In genomic region chr5:112024769-112025168, GRCh38 we compare ENCODE assay signal across 22 cellular contexts.
DNase-seq lines count a peak whose midpoint lies in the region; ATAC-seq and TF ChIP-seq lines count a peak whose summit lies in the region.
"Had no signal": no experiment of that assay in that cellular context is flagged by ENCODE, and none has a peak within 500 bp of the region (broad histone marks: within the 10 kb centered on the region; RNA-seq: fewer than 3 reads in every experiment).

No MANE protein-coding gene starts in this region.

- H3K27me3 ChIP-seq in smooth muscle cell (ENCODE audit: low read depth) (no peaks in the 10 kb centered on the region), MM.1S (replicated peaks; ENCODE audit: insufficient read depth, low read length) (no peaks in the 10 kb centered on the region)
- H3K27me3 ChIP-seq: SJSA1 had no signal

- no peaks in the 10 kb centered on the region for H3K79me2 ChIP-seq in smooth muscle cell (ENCODE audit: low read depth)
- H3K79me2 ChIP-seq in MM.1S (ENCODE audit: low read length): no peaks in the 10 kb centered on the region

- no peaks in the 10 kb centered on the region for H3K36me3 Mint-ChIP-seq in HFFc6 (ENCODE audit: low read depth)
- H3K36me3 Mint-ChIP-seq in WTC11: no peaks in the 10 kb centered on the region
- H3K36me3 Mint-ChIP-seq: CD14-positive monocyte had no signal

- H4K20me1 ChIP-seq in smooth muscle cell (ENCODE audit: low read depth): no peaks in the 10 kb centered on the region
- no peaks in the 10 kb centered on the region for H4K20me1 ChIP-seq in MM.1S (ENCODE audit: insufficient read depth, low read length)

- H3K4me2 ChIP-seq in smooth muscle cell: no peak overlapping the region
- no peak overlapping the region for H3K4me2 ChIP-seq in MM.1S (ENCODE audit: low read depth, low read length)
- H3K4me2 ChIP-seq: A549, KMS-11, PC-9 had no signal

- no peak overlapping the region for H3K4me3 Mint-ChIP-seq in HFFc6
- H3K4me3 Mint-ChIP-seq in WTC11: no peak overlapping the region
- H3K4me3 Mint-ChIP-seq: CD14-positive monocyte had no signal

- H3K9me3 Mint-ChIP-seq in HFFc6 (no peaks in the 10 kb centered on the region; the same call in 1 of the 2 replicates), WTC11 (no peaks in the 10 kb centered on the region)

- H3K4me1 Mint-ChIP-seq in HFFc6 (ENCODE audit: low read depth) (no peaks in the 10 kb centered on the region), WTC11 (no peaks in the 10 kb centered on the region)
- H3K4me1 Mint-ChIP-seq: CD14-positive monocyte had no signal

- no peaks in the 10 kb centered on the region for H3F3A ChIP-seq in smooth muscle cell (ENCODE audit: low read depth)
- H3F3A ChIP-seq in MM.1S (ENCODE audit: insufficient read depth, low read length): no peaks in the 10 kb centered on the region

- H3K9me2 ChIP-seq in MM.1S (replicated peaks; ENCODE audit: insufficient read depth, low read length): no peaks in the 10 kb centered on the region

- H3K9me3 ChIP-seq in smooth muscle cell (replicated peaks; ENCODE audit: low read depth): no peaks in the 10 kb centered on the region
- no peaks in the 10 kb centered on the region for H3K9me3 ChIP-seq in MM.1S (replicated peaks; ENCODE audit: insufficient read depth, low read length)
- H3K9me3 ChIP-seq: A549, SJSA1 had no signal

- H3K4me3 ChIP-seq in GM12865 (ENCODE audit: low read depth, low read length): no peak overlapping the region
- no peak overlapping the region for H3K4me3 ChIP-seq in smooth muscle cell
- H3K4me3 ChIP-seq in MM.1S (ENCODE audit: low read length): no peak overlapping the region
- H3K4me3 ChIP-seq: A549, PC-9, SJSA1 had no signal

- no peaks in the 10 kb centered on the region for H3K36me3 ChIP-seq in smooth muscle cell (ENCODE audit: low read depth)
- H3K36me3 ChIP-seq in MM.1S (replicated peaks; ENCODE audit: insufficient read depth, low read length): no peaks in the 10 kb centered on the region
- H3K36me3 ChIP-seq: SJSA1 had no signal

- DNase-seq in GM12865 (ENCODE audit: low read depth) (peak; percentile 14), amniotic epithelial cell (ENCODE audit: low read depth) (peak; percentile 19), fibroblast of gingiva (ENCODE audit: low read depth) (peak; percentile 63), smooth muscle cell (lab: John Stamatoyannopoulos, UW; ENCODE audit: unreplicated experiment) (no peak), MM.1S (no peak), HFFc6 (no peak), WTC11 (ENCODE audit: low spot score) (no peak)
- DNase-seq: AML-193, COR-L47, DMS153, EL, GOT3, NCI-H1048, NCI-H1436 treated with DMSO at 0.1 percent for 48 hours, NCI-H2029 treated with DMSO at 0.1 percent for 48 hours, NCI-H510A, NCI-H82, PC-9 had no signal

- TF ChIP-seq CTCF in GM12865 (IDR thresholded peaks at IDR 0.05; ENCODE audit: insufficient read depth, low read depth, low read length, missing control alignments): no peak
- TF ChIP-seq CTCF in smooth muscle cell (IDR thresholded peaks at IDR 0.05; ENCODE audit: borderline replicate concordance, insufficient read depth, poor library complexity, severe bottlenecking): no peak
- no peak for TF ChIP-seq CTCF in MM.1S (IDR thresholded peaks at IDR 0.05; ENCODE audit: low read length)
- TF ChIP-seq CTCF in HFFc6 (IDR thresholded peaks at IDR 0.05): no peak
- no peak for TF ChIP-seq CTCF in WTC11 (IDR thresholded peaks at IDR 0.05)

- H3K27ac Mint-ChIP-seq in HFFc6: no peak overlapping the region
- H3K27ac Mint-ChIP-seq in WTC11: no peak overlapping the region
- H3K27ac Mint-ChIP-seq: CD14-positive monocyte had no signal

- 79% methylated on average over 2 of the region's 2 CpGs for WGBS in smooth muscle cell (ENCODE audit: low lambda C conversion rate)

- no peaks in the 10 kb centered on the region for H3K27me3 Mint-ChIP-seq in HFFc6 (ENCODE audit: insufficient read depth)
- no peaks in the 10 kb centered on the region for H3K27me3 Mint-ChIP-seq in WTC11 (ENCODE audit: low read depth)

- no peaks in the 10 kb centered on the region for H3K4me1 ChIP-seq in smooth muscle cell (ENCODE audit: low read depth)
- H3K4me1 ChIP-seq in MM.1S (ENCODE audit: low read length): no peaks in the 10 kb centered on the region
- H3K4me1 ChIP-seq: A549 had no signal

- H2AFZ ChIP-seq in smooth muscle cell (ENCODE audit: low read depth) (peak overlapping the region; percentile 62), MM.1S (ENCODE audit: low read length) (no peak overlapping the region)
- H2AFZ ChIP-seq: PC-9 had no signal

- no peak overlapping the region for H3K27ac ChIP-seq in smooth muscle cell (ENCODE audit: low read depth)
- H3K27ac ChIP-seq in MM.1S (ENCODE audit: low read length): no peak overlapping the region
- H3K27ac ChIP-seq: A549, KMS-11, PC-9, SJSA1 had no signal

- ATAC-seq in WTC11: no peak
- ATAC-seq: A549 had no signal

- H3K9ac ChIP-seq in smooth muscle cell (ENCODE audit: low read depth): no peak overlapping the region
- no peak overlapping the region for H3K9ac ChIP-seq in MM.1S (ENCODE audit: low read length)
- H3K9ac ChIP-seq: KMS-11 had no signal

- CTCF ChIA-PET in WTC11 (lab: Charles Lee): no interaction called here

- POLR2A ChIA-PET in WTC11 (lab: Charles Lee): no interaction called here

TF ChIP-seq in WTC11, 78 proteins besides CTCF, POLR2A, EP300 and RAD21 (continues in another document):
- no peak for TF ChIP-seq TP53 (CRISPR knock-in tag; IDR thresholded peaks at IDR 0.05)
- TF ChIP-seq ZNF219 (CRISPR knock-in tag; IDR thresholded peaks at IDR 0.05; ENCODE audit: borderline replicate concordance): no peak
- no peak for TF ChIP-seq SMAD4 (CRISPR knock-in tag; IDR thresholded peaks at IDR 0.05)
- no peak for TF ChIP-seq ZSCAN18 (CRISPR knock-in tag; IDR thresholded peaks at IDR 0.05)
- no peak for TF ChIP-seq GTF2I (CRISPR knock-in tag; conservative IDR thresholded peaks at IDR 0.05)
- TF ChIP-seq ZNF512 (CRISPR knock-in tag; IDR thresholded peaks at IDR 0.05; ENCODE audit: borderline replicate concordance): no peak
- TF ChIP-seq NR1H2 (CRISPR knock-in tag; IDR thresholded peaks at IDR 0.05): no peak
- no peak for TF ChIP-seq EMX1 (CRISPR knock-in tag; IDR thresholded peaks at IDR 0.05)
- TF ChIP-seq ERG (CRISPR knock-in tag; IDR thresholded peaks at IDR 0.05): no peak
- TF ChIP-seq ZNF138 (CRISPR knock-in tag; conservative IDR thresholded peaks at IDR 0.05): no peak
- TF ChIP-seq SMAD3 (CRISPR knock-in tag; IDR thresholded peaks at IDR 0.05; ENCODE audit: borderline replicate concordance): no peak

Comparison
In these comparisons a context has a peak if more than half of its experiments do, and no peak if none do; other contexts are left out.
1. DNase-seq: peak in GM12865 (single experiment), amniotic epithelial cell (single experiment) and fibroblast of gingiva (single experiment); none in smooth muscle cell (single experiment), MM.1S (single experiment), HFFc6 (single experiment) and WTC11 (single experiment).